Comparison of ENCODE assay signal across 11 cellular contexts in genomic region chr3:14879161-14879888, GRCh38.
A peak's percentile ranks its signal among the peaks of the same experiment; 100 is the strongest.
DNase-seq lines count a peak whose midpoint lies in the region; ATAC-seq and TF ChIP-seq lines count a peak whose summit lies in the region.
"Had no signal": no experiment of that assay in that cellular context is flagged by ENCODE, and none has a peak within 500 bp of the region (broad histone marks: within the 10 kb centered on the region; RNA-seq: fewer than 3 reads in every experiment).

No MANE protein-coding gene starts in this region.

- no peak overlapping the region for H3K4me3 ChIP-seq in spleen

- peak overlapping the region; percentile 7 for H3K27ac Mint-ChIP-seq in T-helper 1 cell treated with Interleukin-12 subunit alpha and Interleukin-12 subunit beta and Interleukin-4 antibody, amounts not matched to agents 30 μg/mL and 1 μg/mL, for 36 hours
- peak overlapping the region; percentile 70 for H3K27ac Mint-ChIP-seq in endothelial cell (ENCODE audit: unreplicated experiment)
- H3K27ac Mint-ChIP-seq: dendritic cell treated with granulocyte-macrophage colony-stimulating factor and Interleukin-4, amounts not matched to agents 40 ng/mL and 50 ng/mL, for 4 days; immature natural killer cell had no signal

- intact Hi-C loops in spleen (cut with DNase I; ENCODE audit: low total_unique reads) = no loop called here

- WGBS in spleen, 5 donors = 61 to 69% (median 65%) methylated on average over 12 of the region's 12 CpGs

- no peaks in the 10 kb centered on the region for H3K9me3 Mint-ChIP-seq in T-helper 1 cell treated with Interleukin-12 subunit alpha and Interleukin-12 subunit beta and Interleukin-4 antibody, amounts not matched to agents 30 μg/mL and 1 μg/mL, for 36 hours
- no peaks in the 10 kb centered on the region for H3K9me3 Mint-ChIP-seq in endothelial cell (ENCODE audit: unreplicated experiment)
- H3K9me3 Mint-ChIP-seq: dendritic cell treated with granulocyte-macrophage colony-stimulating factor and Interleukin-4, amounts not matched to agents 40 ng/mL and 50 ng/mL, for 4 days; immature natural killer cell had no signal

- H3K4me3 Mint-ChIP-seq in T-helper 1 cell treated with Interleukin-12 subunit alpha and Interleukin-12 subunit beta and Interleukin-4 antibody, amounts not matched to agents 30 μg/mL and 1 μg/mL, for 36 hours = no peak overlapping the region
- H3K4me3 Mint-ChIP-seq in endothelial cell (ENCODE audit: unreplicated experiment) = peak overlapping the region; percentile 45
- H3K4me3 Mint-ChIP-seq: dendritic cell treated with granulocyte-macrophage colony-stimulating factor and Interleukin-4, amounts not matched to agents 40 ng/mL and 50 ng/mL, for 4 days; immature natural killer cell had no signal

- H3K4me1 Mint-ChIP-seq in T-helper 1 cell treated with Interleukin-12 subunit alpha and Interleukin-12 subunit beta and Interleukin-4 antibody, amounts not matched to agents 30 μg/mL and 1 μg/mL, for 36 hours (ENCODE audit: low read depth) = peaks cover 33% of the 10 kb centered on the region
- H3K4me1 Mint-ChIP-seq in endothelial cell (ENCODE audit: unreplicated experiment) = peaks cover 12% of the 10 kb centered on the region
- H3K4me1 Mint-ChIP-seq: immature natural killer cell had no signal

- no peak for TF ChIP-seq POLR2A in spleen (IDR thresholded peaks at IDR 0.05)

- H3K36me3 Mint-ChIP-seq in T-helper 1 cell treated with Interleukin-12 subunit alpha and Interleukin-12 subunit beta and Interleukin-4 antibody, amounts not matched to agents 30 μg/mL and 1 μg/mL, for 36 hours (ENCODE audit: low read depth) = peaks cover under 1% of the 10 kb centered on the region
- peaks cover 58% of the 10 kb centered on the region for H3K36me3 Mint-ChIP-seq in endothelial cell (ENCODE audit: low read depth, unreplicated experiment)
- H3K36me3 Mint-ChIP-seq: immature natural killer cell had no signal

- peak; percentile 67 to 82 for DNase-seq in NCI-H2081 (lab: John Stamatoyannopoulos, UW)
- DNase-seq in NCI-H2081 treated with DMSO at 0.1 percent for 48 hours (lab: John Stamatoyannopoulos, UW) = no peak
- DNase-seq in endothelial cell (ENCODE audit: low spot score) = no peak
- peak; percentile 78 for DNase-seq in spleen
- DNase-seq in NCI-H1436 treated with DMSO at 0.1 percent for 48 hours (lab: John Stamatoyannopoulos, UW) = no peak
- no peak for DNase-seq in 8988T
- DNase-seq: immature natural killer cell had no signal

- H3K36me3 ChIP-seq in spleen = peaks cover 0 to 26% (median 0%) of the 10 kb centered on the region in 6 donors

- H3K4me1 ChIP-seq in spleen = peaks cover 9 to 76% (median 35%) of the 10 kb centered on the region in 6 donors

- no peaks in the 10 kb centered on the region for H3K27me3 Mint-ChIP-seq in T-helper 1 cell treated with Interleukin-12 subunit alpha and Interleukin-12 subunit beta and Interleukin-4 antibody, amounts not matched to agents 30 μg/mL and 1 μg/mL, for 36 hours (ENCODE audit: low read depth)
- H3K27me3 Mint-ChIP-seq in endothelial cell (ENCODE audit: unreplicated experiment) = peaks cover 28% of the 10 kb centered on the region

- H3K9me3 ChIP-seq in spleen = no peaks in the 10 kb centered on the region

- no peak for ATAC-seq in HG03280 (IDR thresholded peaks at IDR 0.05; ENCODE audit: unreplicated experiment)

- H3K27me3 ChIP-seq in spleen (replicated peaks in 1 of 7) = no peaks in the 10 kb centered on the region

- TF ChIP-seq CTCF in endothelial cell (IDR thresholded peaks at IDR 0.05; ENCODE audit: unreplicated experiment) = no peak
- no peak for TF ChIP-seq CTCF in spleen (IDR thresholded peaks at IDR 0.05 in 8 of 11, conservative IDR thresholded peaks at IDR 0.05 in 3 of 11)

- peak overlapping the region in 6 of 8 donors; percentile 37 to 89 (median 50) for H3K27ac ChIP-seq in spleen
- H3K27ac ChIP-seq: HL-60 had no signal

Comparison
In these comparisons a context has a peak if more than half of its experiments do, and no peak if none do; other contexts are left out.
1. DNase-seq: peak in NCI-H2081 (2 of 2) and spleen (single experiment); none in NCI-H2081 treated with DMSO at 0.1 percent for 48 hours (single experiment), endothelial cell (single experiment), NCI-H1436 treated with DMSO at 0.1 percent for 48 hours (single experiment) and 8988T (single experiment).